ENCODE assay signal across 1 cellular context in genomic region chr6:14036911-14037310, GRCh38.
TF ChIP-seq lines count a peak whose summit lies in the region.

No MANE protein-coding gene starts in this region.

TF ChIP-seq in IMR-90, 13 proteins besides CTCF, POLR2A, EP300 and RAD21:
- TF ChIP-seq RFX5 (IDR thresholded peaks at IDR 0.05; ENCODE audit: low read depth, low read length) (no peak), CHD1 (IDR thresholded peaks at IDR 0.05; ENCODE audit: low read depth, low read length) (no peak), MAFK (IDR thresholded peaks at IDR 0.05; ENCODE audit: low read depth, low read length) (no peak), CEBPB (IDR thresholded peaks at IDR 0.05; ENCODE audit: low read depth, low read length) (no peak), FOS (IDR thresholded peaks at IDR 0.05; ENCODE audit: low read depth, low read length) (no peak), USF2 (IDR thresholded peaks at IDR 0.05; ENCODE audit: low read depth, low read length) (no peak), SMC3 (IDR thresholded peaks at IDR 0.05; ENCODE audit: low read depth, low read length) (no peak), RCOR1 (IDR thresholded peaks at IDR 0.05; ENCODE audit: insufficient replicate concordance, low read length) (no peak), MXI1 (IDR thresholded peaks at IDR 0.05; ENCODE audit: borderline replicate concordance, low read depth, low read length) (no peak), BHLHE40 (IDR thresholded peaks at IDR 0.05; ENCODE audit: low read depth, low read length) (no peak), ELK1 (IDR thresholded peaks at IDR 0.05; ENCODE audit: borderline replicate concordance, low read depth, low read length) (no peak), MAZ (IDR thresholded peaks at IDR 0.05; ENCODE audit: borderline replicate concordance, low read depth, low read length) (no peak), NFE2L2 (IDR thresholded peaks at IDR 0.05; ENCODE audit: low read depth, low read length) (no peak)
